27 cellular contexts compared by ENCODE assay signal in the genomic region with DNA sequence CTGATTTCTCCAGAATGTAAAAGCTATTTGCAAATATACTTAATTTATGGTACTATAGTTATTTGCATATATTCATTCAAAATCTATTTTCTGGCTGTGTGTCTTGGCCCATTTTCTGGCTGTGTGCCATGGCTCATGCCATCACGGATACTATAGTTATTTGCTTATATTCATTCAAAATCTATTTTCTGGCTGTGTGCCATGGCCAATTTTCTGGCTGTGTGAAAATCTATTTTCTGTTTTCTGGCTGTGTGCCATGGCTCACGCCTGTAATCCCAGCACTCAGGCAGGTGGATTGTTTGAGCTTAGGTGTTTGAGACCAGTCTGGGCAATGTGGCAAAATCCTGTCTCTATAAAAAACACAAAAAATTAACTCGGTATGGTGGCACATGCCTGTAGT. TPM values are rescaled to one million over a fixed set of nuclear protein-coding genes. Genes with fewer than 3 reads are reported as not detected.
DNase-seq lines count a peak whose midpoint lies in the region; ATAC-seq and TF ChIP-seq lines count a peak whose summit lies in the region.
"Had no signal": no experiment of that assay in that cellular context is flagged by ENCODE, and none has a peak within 500 bp of the region (broad histone marks: within the 10 kb centered on the region; RNA-seq: fewer than 3 reads in every experiment).

No MANE protein-coding gene starts in this region.

- no peaks in the 10 kb centered on the region for H3K9me3 ChIP-seq in left lung
- H3K9me3 ChIP-seq: BLaER1, pancreas, sigmoid colon had no signal

- ATAC-seq in left lung (no peak), GM18502 (IDR thresholded peaks at IDR 0.05; ENCODE audit: poor library complexity, unreplicated experiment) (no peak)
- ATAC-seq: foreskin keratinocyte; left lobe of liver; natural killer cell treated with Interleukin-12 subunit alpha and Interleukin-12 subunit beta and Interleukin-15 and Interleukin-18, amount 100 ng/mL, for 72 hours; pancreas had no signal

- TF ChIP-seq CTCF in left lung (IDR thresholded peaks at IDR 0.05), result no peak

- H3K27me3 ChIP-seq in left lung, result no peaks in the 10 kb centered on the region
- H3K27me3 ChIP-seq: BLaER1, foreskin keratinocyte, pancreas, sigmoid colon had no signal

- intact Hi-C loops in left lung (cut with DNase I), result no loop called here

- H3K4me1 ChIP-seq in left lung, result peaks cover 0 to 15% of the 10 kb centered on the region in 2 donors
- H3K4me1 ChIP-seq: BLaER1, foreskin keratinocyte, pancreas had no signal

- H3K27ac ChIP-seq in left lung, result no peak overlapping the region
- H3K27ac ChIP-seq: BLaER1, foreskin keratinocyte, KMS-11, pancreas, sigmoid colon had no signal

- H3K36me3 ChIP-seq in left lung, result no peaks in the 10 kb centered on the region
- H3K36me3 ChIP-seq: BLaER1, pancreas, sigmoid colon had no signal

- H3K4me3 ChIP-seq in left lung, result no peak overlapping the region
- H3K4me3 ChIP-seq: BLaER1, pancreas, sigmoid colon had no signal

- DNase-seq in SHP77 (lab: John Stamatoyannopoulos, UW) (peak; percentile 57 to 62), SHP77 treated with DMSO at 0.1 percent for 48 hours (lab: John Stamatoyannopoulos, UW) (no peak), NCI-H2029 treated with DMSO at 0.1 percent for 48 hours (lab: John Stamatoyannopoulos, UW) (peak; percentile 64), NCI-H69 (lab: John Stamatoyannopoulos, UW) (peak; percentile 92), left lung (no peak), pons (ENCODE audit: low spot score) (no peak), NCI-H1930 (lab: John Stamatoyannopoulos, UW) (no peak)
- DNase-seq: activated B cell treated with CpG ODN at 0.5 μM for 24 hours; activated CD4-positive, alpha-beta T cell treated with anti-CD3 and anti-CD28 coated beads, Interleukin-2, amount 50 U/mL, for 48 hours; activated CD8-positive, alpha-beta memory T cell treated with anti-CD3 and anti-CD28 coated beads, Interleukin-2, amount 50 U/mL, for 48 hours; activated effector memory CD4-positive, alpha-beta T cell treated with Interleukin-2 at 50 U/mL for 16 hours; activated naive CD8-positive, alpha-beta T cell treated with anti-CD3 and anti-CD28 coated beads, Interleukin-2, amount 10 ng/mL, durations not matched to agents 7 days and 5 days; cerebellar nuclear complex; erythroblast; foreskin keratinocyte; HCEC 1CT; midbrain; pancreas; sigmoid colon; stimulated activated CD8-positive, alpha-beta memory T cell treated with anti-CD3 and anti-CD28 coated beads, Interleukin-4, amount 100 ng/mL, for 48 hours; T1000; trophoblast cell had no signal

RNA-seq across cellular contexts. Expression of gene RIPK1, which starts 28.9 kb away (rescaled TPM):
- total RNA-seq in left lung, result 10 to 100 TPM; 22.1 to 23.2 TPM

RNA-seq across cellular contexts. Expression of gene NQO2, which starts 39.7 kb away (rescaled TPM):
- total RNA-seq in left lung, result 10 to 100 TPM; 22.0 to 55.8 TPM

Comparison
In these comparisons a context has a peak if more than half of its experiments do, and no peak if none do; other contexts are left out.
1. DNase-seq: peak in SHP77 (2 of 2), NCI-H2029 treated with DMSO at 0.1 percent for 48 hours (single experiment) and NCI-H69 (single experiment); none in SHP77 treated with DMSO at 0.1 percent for 48 hours (single experiment), left lung (0 of 2), pons (single experiment) and NCI-H1930 (0 of 2).